Comparison of ENCODE assay signal across 21 cellular contexts in the genomic region with DNA sequence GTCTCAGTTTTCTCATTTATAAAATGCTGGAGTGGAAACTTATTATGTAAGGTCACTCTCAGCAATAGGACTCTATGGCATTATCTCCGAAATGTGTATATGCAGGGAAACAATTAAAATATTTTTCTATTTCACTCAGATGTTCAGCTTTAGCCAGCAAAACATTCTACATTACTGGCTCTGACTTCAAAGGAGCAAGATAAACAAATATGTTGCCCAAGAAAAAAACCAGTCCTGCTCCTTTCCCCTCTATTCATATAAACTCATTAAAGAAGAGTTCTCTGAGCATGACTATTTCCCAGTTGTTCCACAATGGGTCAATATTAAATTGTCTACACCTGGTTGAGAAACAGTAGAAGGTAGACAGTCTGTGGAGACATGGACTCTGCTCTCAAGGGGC.
"Had no signal": no experiment of that assay in that cellular context is flagged by ENCODE, and none has a peak within 500 bp of the region (broad histone marks: within the 10 kb centered on the region; RNA-seq: fewer than 3 reads in every experiment).

No MANE protein-coding gene starts in this region.

- H3K4me3 ChIP-seq: esophagus squamous epithelium, left ventricle myocardium inferior, lung, skin epidermis, thoracic aorta had no signal

- H3K27ac ChIP-seq: epithelial cell of prostate, esophagus squamous epithelium, left ventricle myocardium inferior, skin epidermis, thoracic aorta, WERI-Rb-1 had no signal

- H3K9me3 ChIP-seq: esophagus squamous epithelium, thoracic aorta had no signal

- H3K36me3 ChIP-seq: esophagus squamous epithelium, left ventricle myocardium inferior, thoracic aorta, WERI-Rb-1 had no signal

- H3K27me3 ChIP-seq: esophagus squamous epithelium had no signal

- DNase-seq: activated CD4-positive, alpha-beta T cell treated with anti-CD3 and anti-CD28 coated beads for 48 hours; activated CD4-positive, alpha-beta T cell treated with anti-CD3 and anti-CD28 coated beads, Interleukin-2, amount 50 U/mL, for 48 hours; activated CD8-positive, alpha-beta memory T cell treated with anti-CD3 and anti-CD28 coated beads for 24 hours; activated effector memory CD4-positive, alpha-beta T cell treated with anti-CD3 and anti-CD28 coated beads, Interleukin-2, amount 50 U/mL, for 16 hours; activated naive CD4-positive, alpha-beta T cell treated with anti-CD3 and anti-CD28 coated beads, Interleukin-2, amount 10 ng/mL, durations not matched to agents 7 days and 5 days; dermis blood vessel endothelial cell; effector CD4-positive, alpha-beta T cell; esophagus squamous epithelium; glutamatergic neuron; islet precursor cell; left ventricle myocardium inferior; retina; stimulated activated CD4-positive, alpha-beta T cell treated with anti-CD3 and anti-CD28 coated beads, Interleukin-4, amount 100 ng/mL, for 24 hours; SW 1271; T-helper 9 cell; trophoblast cell; WERI-Rb-1 had no signal

- H3K4me1 ChIP-seq: esophagus squamous epithelium, left ventricle myocardium inferior had no signal
